In the genomic region with DNA sequence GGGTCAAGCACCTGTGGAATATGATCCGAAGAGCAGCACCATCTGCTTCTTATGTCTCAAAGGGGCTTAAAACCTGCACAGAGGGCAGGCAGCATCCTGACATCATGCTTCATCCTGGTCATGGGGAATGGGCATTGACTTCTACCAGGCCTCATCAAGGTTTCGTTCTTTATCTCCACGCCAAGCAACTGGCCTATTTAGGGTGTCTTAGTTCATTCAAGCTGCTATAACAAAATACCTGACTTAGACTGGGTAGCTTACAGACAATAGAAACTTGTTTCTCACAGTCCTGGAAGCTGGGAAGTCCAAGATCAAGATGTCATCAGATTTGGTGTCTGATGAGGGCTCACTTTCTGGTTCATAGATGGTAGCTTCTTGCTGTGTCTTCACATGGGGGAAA, we compare ENCODE assay signal across 39 cellular contexts.
"Had no signal": no experiment of that assay in that cellular context is flagged by ENCODE, and none has a peak within 500 bp of the region (broad histone marks: within the 10 kb centered on the region; RNA-seq: fewer than 3 reads in every experiment).

No MANE protein-coding gene starts in this region.

- H3K36me3 ChIP-seq: adrenal gland, ascending aorta, brain microvascular endothelial cell, breast epithelium, cardiac muscle cell had no signal

- H3K4me3 ChIP-seq: adrenal gland, ascending aorta, body of pancreas, breast epithelium, cardiac muscle cell had no signal

- H3K27me3 Mint-ChIP-seq: brain had no signal

- H3K27ac Mint-ChIP-seq: activated naive CD4-positive, alpha-beta T cell treated with anti-CD3 and anti-CD28 coated beads for 36 hours; activated naive CD4-positive, alpha-beta T cell treated with anti-CD3 and anti-CD28 coated beads, Interleukin-2, amount 10 ng/mL, durations not matched to agents 7 days and 5 days; activated naive CD4-positive, alpha-beta T cell treated with anti-CD3 and anti-CD28 coated beads, Interleukin-2, amount 50 U/mL, for 24 hours; activated naive CD4-positive, alpha-beta T cell treated with anti-CD3 and anti-CD28 coated beads, Interleukin-2, amount 50 U/mL, for 72 hours; activated naive CD8-positive, alpha-beta T cell; activated naive CD8-positive, alpha-beta T cell treated with anti-CD3 and anti-CD28 coated beads for 36 hours; activated naive CD8-positive, alpha-beta T cell treated with anti-CD3 and anti-CD28 coated beads, Interleukin-2, amount 10 ng/mL, durations not matched to agents 7 days and 5 days; activated naive CD8-positive, alpha-beta T cell treated with anti-CD3 and anti-CD28 coated beads, Interleukin-2, amount 50 U/mL, for 24 hours; activated T-cell treated with anti-CD3 and anti-CD28 coated beads, Interleukin-2, amount 50 U/mL, for 72 hours; activated T-helper 1 cell treated with anti-CD3 and anti-CD28 coated beads, Interleukin-12 subunit alpha, Interleukin-12 subunit beta, Interleukin-2, Interleukin-4 antibody, amounts not matched to agents 30 ng/mL and 10 ng/mL and 1 ng/mL, durations not matched to agents 14 hours and 24 hours and 36 hours; activated T-helper 17 cell treated with anti-CD3 and anti-CD28 coated beads, Interleukin-2, amount 50 U/mL, for 72 hours; activated T-helper 2 cell treated with anti-CD3 and anti-CD28 coated beads, Interferon-gamma antibody, Interleukin-2, Interleukin-4, amounts not matched to agents 10 μg/mL and 5 μg/mL and 100 μg/mL, durations not matched to agents 14 hours and 24 hours and 36 hours; brain had no signal

- H3K9me3 Mint-ChIP-seq: activated naive CD4-positive, alpha-beta T cell treated with anti-CD3 and anti-CD28 coated beads for 36 hours; activated naive CD4-positive, alpha-beta T cell treated with anti-CD3 and anti-CD28 coated beads, Interleukin-2, amount 10 ng/mL, durations not matched to agents 7 days and 5 days; activated naive CD4-positive, alpha-beta T cell treated with anti-CD3 and anti-CD28 coated beads, Interleukin-2, amount 50 U/mL, for 24 hours; activated naive CD4-positive, alpha-beta T cell treated with anti-CD3 and anti-CD28 coated beads, Interleukin-2, amount 50 U/mL, for 72 hours; activated naive CD8-positive, alpha-beta T cell treated with anti-CD3 and anti-CD28 coated beads for 36 hours; activated naive CD8-positive, alpha-beta T cell treated with anti-CD3 and anti-CD28 coated beads, Interleukin-2, amount 10 ng/mL, durations not matched to agents 7 days and 5 days; activated naive CD8-positive, alpha-beta T cell treated with anti-CD3 and anti-CD28 coated beads, Interleukin-2, amount 50 U/mL, for 24 hours; activated T-cell treated with anti-CD3 and anti-CD28 coated beads, Interleukin-2, amount 50 U/mL, for 4 hours; activated T-cell treated with anti-CD3 and anti-CD28 coated beads, Interleukin-2, amount 50 U/mL, for 72 hours; activated T-helper 1 cell treated with anti-CD3 and anti-CD28 coated beads, Interleukin-12 subunit alpha, Interleukin-12 subunit beta, Interleukin-2, Interleukin-4 antibody, amounts not matched to agents 30 ng/mL and 10 ng/mL and 1 ng/mL, durations not matched to agents 14 hours and 24 hours and 36 hours; activated T-helper 17 cell treated with anti-CD3 and anti-CD28 coated beads, Interleukin-2, amount 50 U/mL, for 72 hours; activated T-helper 2 cell treated with anti-CD3 and anti-CD28 coated beads, Interferon-gamma antibody, Interleukin-2, Interleukin-4, amounts not matched to agents 10 μg/mL and 5 μg/mL and 100 μg/mL, durations not matched to agents 14 hours and 24 hours and 36 hours; central memory CD8-positive, alpha-beta T cell had no signal

- H3K4me1 ChIP-seq: adrenal gland, ascending aorta, body of pancreas, breast epithelium had no signal

- H3K4me3 Mint-ChIP-seq: activated naive CD4-positive, alpha-beta T cell treated with anti-CD3 and anti-CD28 coated beads for 36 hours; activated naive CD4-positive, alpha-beta T cell treated with anti-CD3 and anti-CD28 coated beads, Interleukin-2, amount 10 ng/mL, durations not matched to agents 7 days and 5 days; activated naive CD4-positive, alpha-beta T cell treated with anti-CD3 and anti-CD28 coated beads, Interleukin-2, amount 50 U/mL, for 24 hours; activated naive CD8-positive, alpha-beta T cell; activated naive CD8-positive, alpha-beta T cell treated with anti-CD3 and anti-CD28 coated beads for 36 hours; activated naive CD8-positive, alpha-beta T cell treated with anti-CD3 and anti-CD28 coated beads, Interleukin-2, amount 10 ng/mL, durations not matched to agents 7 days and 5 days; activated naive CD8-positive, alpha-beta T cell treated with anti-CD3 and anti-CD28 coated beads, Interleukin-2, amount 50 U/mL, for 24 hours; activated T-cell treated with anti-CD3 and anti-CD28 coated beads, Interleukin-2, amount 50 U/mL, for 4 hours; activated T-cell treated with anti-CD3 and anti-CD28 coated beads, Interleukin-2, amount 50 U/mL, for 72 hours; activated T-helper 1 cell treated with anti-CD3 and anti-CD28 coated beads, Interleukin-12 subunit alpha, Interleukin-12 subunit beta, Interleukin-2, Interleukin-4 antibody, amounts not matched to agents 30 ng/mL and 10 ng/mL and 1 ng/mL, durations not matched to agents 14 hours and 24 hours and 36 hours; activated T-helper 17 cell treated with anti-CD3 and anti-CD28 coated beads, Interleukin-2, amount 50 U/mL, for 72 hours; brain; central memory CD8-positive, alpha-beta T cell had no signal

- H3K27me3 ChIP-seq: adrenal gland, ascending aorta, body of pancreas, brain microvascular endothelial cell had no signal

- FAIRE-seq: astrocyte, bronchial epithelial cell, colon had no signal

- H3K4me1 Mint-ChIP-seq: activated naive CD4-positive, alpha-beta T cell treated with anti-CD3 and anti-CD28 coated beads, Interleukin-2, amount 10 ng/mL, durations not matched to agents 7 days and 5 days; activated naive CD4-positive, alpha-beta T cell treated with anti-CD3 and anti-CD28 coated beads, Interleukin-2, amount 50 U/mL, for 24 hours; activated naive CD8-positive, alpha-beta T cell treated with anti-CD3 and anti-CD28 coated beads for 36 hours; activated naive CD8-positive, alpha-beta T cell treated with anti-CD3 and anti-CD28 coated beads, Interleukin-2, amount 10 ng/mL, durations not matched to agents 7 days and 5 days; activated naive CD8-positive, alpha-beta T cell treated with anti-CD3 and anti-CD28 coated beads, Interleukin-2, amount 50 U/mL, for 24 hours; activated T-helper 17 cell treated with anti-CD3 and anti-CD28 coated beads, Interleukin-2, amount 50 U/mL, for 72 hours; central memory CD8-positive, alpha-beta T cell had no signal

- ATAC-seq: activated naive CD4-positive, alpha-beta T cell treated with anti-CD3 and anti-CD28 coated beads, Interleukin-2, amount 50 U/mL, for 72 hours; activated naive CD8-positive, alpha-beta T cell treated with anti-CD3 and anti-CD28 coated beads, Interleukin-2, amount 50 U/mL, for 24 hours; activated T-cell treated with anti-CD3 and anti-CD28 coated beads, Interleukin-2, amount 50 U/mL, for 4 hours; activated T-cell treated with anti-CD3 and anti-CD28 coated beads, Interleukin-2, amount 50 U/mL, for 72 hours; activated T-helper 17 cell treated with anti-CD3 and anti-CD28 coated beads, Interleukin-2, amount 50 U/mL, for 72 hours; body of pancreas had no signal

- H3K27ac ChIP-seq: adrenal gland, ascending aorta, body of pancreas, brain microvascular endothelial cell, breast epithelium, cardiac muscle cell had no signal

- H3K36me3 Mint-ChIP-seq: activated naive CD4-positive, alpha-beta T cell treated with anti-CD3 and anti-CD28 coated beads, Interleukin-2, amount 10 ng/mL, durations not matched to agents 7 days and 5 days; activated naive CD4-positive, alpha-beta T cell treated with anti-CD3 and anti-CD28 coated beads, Interleukin-2, amount 50 U/mL, for 24 hours; activated naive CD4-positive, alpha-beta T cell treated with anti-CD3 and anti-CD28 coated beads, Interleukin-2, amount 50 U/mL, for 72 hours; activated naive CD8-positive, alpha-beta T cell; activated naive CD8-positive, alpha-beta T cell treated with anti-CD3 and anti-CD28 coated beads for 36 hours; activated naive CD8-positive, alpha-beta T cell treated with anti-CD3 and anti-CD28 coated beads, Interleukin-2, amount 10 ng/mL, durations not matched to agents 7 days and 5 days; brain had no signal

- DNase-seq: activated effector memory CD4-positive, alpha-beta T cell treated with anti-CD3 and anti-CD28 coated beads, Interleukin-2, amount 50 U/mL, for 16 hours; activated effector memory CD4-positive, alpha-beta T cell treated with Interleukin-2 at 50 U/mL for 16 hours; activated gamma-delta T cell; activated gamma-delta T cell treated with Interleukin-2 at 50 U/mL for 16 hours; activated naive CD4-positive, alpha-beta T cell; activated naive CD4-positive, alpha-beta T cell treated with anti-CD3 and anti-CD28 coated beads for 36 hours; activated naive CD4-positive, alpha-beta T cell treated with anti-CD3 and anti-CD28 coated beads, Interleukin-2, amount 10 ng/mL, durations not matched to agents 7 days and 5 days; activated naive CD4-positive, alpha-beta T cell treated with anti-CD3 and anti-CD28 coated beads, Interleukin-2, amount 50 U/mL, for 16 hours; activated naive CD4-positive, alpha-beta T cell treated with Interleukin-2 at 50 U/mL for 16 hours; activated naive CD8-positive, alpha-beta T cell treated with anti-CD3 and anti-CD28 coated beads for 36 hours; activated naive CD8-positive, alpha-beta T cell treated with anti-CD3 and anti-CD28 coated beads, Interleukin-2, amount 10 ng/mL, durations not matched to agents 7 days and 5 days; activated naive CD8-positive, alpha-beta T cell treated with anti-CD3 and anti-CD28 coated beads, Interleukin-2, amount 50 U/mL, for 24 hours; activated T-cell treated with anti-CD3 and anti-CD28 coated beads, Interleukin-2, amount 50 U/mL, for 4 hours; activated T-cell treated with anti-CD3 and anti-CD28 coated beads, Interleukin-2, amount 50 U/mL, for 48 hours; activated T-cell treated with anti-CD3 and anti-CD28 coated beads, Interleukin-2, amount 50 U/mL, for 72 hours; adrenal gland; amniotic stem cell; amygdala; anterior cingulate cortex; aorta; body of pancreas; brain microvascular endothelial cell; caudate nucleus; central memory CD4-positive, alpha-beta T cell; cerebellar nuclear complex had no signal

- H3K9me3 ChIP-seq: adrenal gland, ascending aorta, body of pancreas, breast epithelium had no signal
